8 cellular contexts compared by ENCODE assay signal in genomic region chr2:144523606-144524131, GRCh38. TPM values are rescaled to one million over a fixed set of nuclear protein-coding genes. Genes with fewer than 3 reads are reported as not detected.
A peak's percentile ranks its signal among the peaks of the same experiment; 100 is the strongest.
DNase-seq lines count a peak whose midpoint lies in the region; ATAC-seq and TF ChIP-seq lines count a peak whose summit lies in the region.

No MANE protein-coding gene starts in this region.

- H3K27me3 Mint-ChIP-seq in activated naive CD4-positive, alpha-beta T cell treated with anti-CD3 and anti-CD28 coated beads for 36 hours (ENCODE audit: low read depth): peaks cover 61% of the 10 kb centered on the region

- H3K4me3 ChIP-seq in ascending aorta: peak overlapping the region; percentile 85 to 86
- H3K4me3 ChIP-seq in kidney epithelial cell (ENCODE audit: low read depth, low read length): peak overlapping the region; percentile 59
- H3K4me3 ChIP-seq in suprapubic skin: peak overlapping the region; percentile 72

- peaks cover 14% of the 10 kb centered on the region for H3K4me1 Mint-ChIP-seq in activated naive CD4-positive, alpha-beta T cell treated with anti-CD3 and anti-CD28 coated beads for 36 hours (ENCODE audit: low read depth)

- ATAC-seq in activated CD4-positive, CD25-positive, alpha-beta regulatory T cell treated with anti-CD3 and anti-CD28 coated beads, Interleukin-2, amount 50 U/mL, for 24 hours: no peak
- ATAC-seq in GM18861 (IDR thresholded peaks at IDR 0.05; ENCODE audit: unreplicated experiment): no peak

- peaks cover 0 to 16% of the 10 kb centered on the region in 2 donors for H3K4me1 ChIP-seq in ascending aorta
- H3K4me1 ChIP-seq in suprapubic skin: peaks cover 23% of the 10 kb centered on the region

- no peak overlapping the region for H3K27ac Mint-ChIP-seq in activated naive CD4-positive, alpha-beta T cell treated with anti-CD3 and anti-CD28 coated beads for 36 hours

- H3K4me3 Mint-ChIP-seq in activated naive CD4-positive, alpha-beta T cell treated with anti-CD3 and anti-CD28 coated beads for 36 hours: peak overlapping the region; percentile 71

- TF ChIP-seq EP300 in suprapubic skin (IDR thresholded peaks at IDR 0.05): no peak

- no peaks in the 10 kb centered on the region for H3K36me3 Mint-ChIP-seq in activated naive CD4-positive, alpha-beta T cell treated with anti-CD3 and anti-CD28 coated beads for 36 hours (ENCODE audit: low read depth)

- DNase-seq in activated naive CD4-positive, alpha-beta T cell treated with anti-CD3 and anti-CD28 coated beads for 36 hours: no peak
- no peak for DNase-seq in activated naive CD4-positive, alpha-beta T cell treated with anti-CD3 and anti-CD28 coated beads, Interleukin-2, amount 50 U/mL, for 16 hours
- DNase-seq in ascending aorta (ENCODE audit: low spot score in 2 of 2) (no peak), kidney epithelial cell (ENCODE audit: low read depth) (no peak), suprapubic skin (ENCODE audit: low spot score in 2 of 2) (no peak), NOMO-1 (lab: John Stamatoyannopoulos, UW; ENCODE audit: unreplicated experiment in 2 of 2) (no peak)

- H3K9me3 ChIP-seq in ascending aorta: no peaks in the 10 kb centered on the region
- H3K9me3 ChIP-seq in suprapubic skin: no peaks in the 10 kb centered on the region

- no peaks in the 10 kb centered on the region for H3K9me3 Mint-ChIP-seq in activated naive CD4-positive, alpha-beta T cell treated with anti-CD3 and anti-CD28 coated beads for 36 hours

- H3K36me3 ChIP-seq in ascending aorta (no peaks in the 10 kb centered on the region), kidney epithelial cell (ENCODE audit: control insufficient read depth, insufficient read depth, low read length) (no peaks in the 10 kb centered on the region), suprapubic skin (no peaks in the 10 kb centered on the region)

- TF ChIP-seq CTCF in ascending aorta (IDR thresholded peaks at IDR 0.05) (no peak), kidney epithelial cell (IDR thresholded peaks at IDR 0.05; ENCODE audit: insufficient read depth, low read length, poor library complexity, severe bottlenecking) (no peak), suprapubic skin (IDR thresholded peaks at IDR 0.05) (no peak)

- 1% methylated on average over 15 of the region's 15 CpGs for WGBS in suprapubic skin

- no peak for TF ChIP-seq POLR2A in suprapubic skin (IDR thresholded peaks at IDR 0.05)

- CTCF ChIA-PET in activated naive CD4-positive, alpha-beta T cell treated with anti-CD3 and anti-CD28 coated beads for 36 hours (lab: Charles Lee): interaction anchor here (0.6 kb wide), 1 partner anchor 452 kb away, joined by 5 read pairs; no protein-coding TSS in a partner anchor

- no peaks in the 10 kb centered on the region for H3K27me3 ChIP-seq in ascending aorta
- H3K27me3 ChIP-seq in kidney epithelial cell (ENCODE audit: control insufficient read depth, insufficient read depth, low read length): peaks cover 4% of the 10 kb centered on the region
- peaks cover 54% of the 10 kb centered on the region for H3K27me3 ChIP-seq in suprapubic skin

- intact Hi-C loops in activated naive CD4-positive, alpha-beta T cell treated with anti-CD3 and anti-CD28 coated beads for 36 hours (cut with micrococcal nuclease): no loop called here
- intact Hi-C loops in ascending aorta (cut with DNase I): loop anchor here (2.0 to 5.0 kb wide), 6 partner anchors 84 to 1229 kb away; no protein-coding TSS in a partner anchor

- H3K27ac ChIP-seq in ascending aorta: peak overlapping the region; percentile 99 to 100
- peak overlapping the region; percentile 98 for H3K27ac ChIP-seq in suprapubic skin

RNA-seq across cellular contexts. Expression of gene ZEB2, which starts 3.8 kb away (rescaled TPM):
- total RNA-seq in activated naive CD4-positive, alpha-beta T cell treated with anti-CD3 and anti-CD28 coated beads for 36 hours: 1 to 10 TPM; 4.3 to 4.9 TPM
- total RNA-seq in ascending aorta: 74.6 TPM
- total RNA-seq in kidney epithelial cell: 14.7 and 15.7 TPM in 2 replicates
- total RNA-seq in suprapubic skin: 10 to 100 TPM; 16.3 to 43.7 (median 34.5) TPM
